ENCODE assay signal across 1 cellular context in genomic region chr7:4692055-4692454, GRCh38.
TF ChIP-seq lines count a peak whose summit lies in the region.

No MANE protein-coding gene starts in this region.

TF ChIP-seq in GM23338, 12 proteins besides CTCF, POLR2A, EP300 and RAD21 (continued from another document):
- TF ChIP-seq ZNF462 (CRISPR knock-in tag; IDR thresholded peaks at IDR 0.05) (no peak), JUNB (IDR thresholded peaks at IDR 0.05; ENCODE audit: unreplicated experiment) (no peak)
TF ChIP-seq in GM23338: peak in this region for 0.
